1 cellular context compared by ENCODE assay signal in genomic region chr3:32010699-32011098, GRCh38. TPM values are rescaled to one million over a fixed set of nuclear protein-coding genes. Genes with fewer than 3 reads are reported as not detected.
"Had no signal": no experiment of that assay in that cellular context is flagged by ENCODE, and none has a peak within 500 bp of the region (broad histone marks: within the 10 kb centered on the region; RNA-seq: fewer than 3 reads in every experiment).

No MANE protein-coding gene starts in this region.

RNA-seq across cellular contexts. Expression of gene ZNF860, which starts 29.1 kb away (rescaled TPM):
- total RNA-seq: activated CD8-positive, alpha-beta T cell treated with anti-CD3 and anti-CD28 coated beads, Interleukin-2, amount 10 ng/mL, durations not matched to agents 7 days and 5 days had no signal
